Comparison of ENCODE assay signal across 30 cellular contexts in the genomic region with DNA sequence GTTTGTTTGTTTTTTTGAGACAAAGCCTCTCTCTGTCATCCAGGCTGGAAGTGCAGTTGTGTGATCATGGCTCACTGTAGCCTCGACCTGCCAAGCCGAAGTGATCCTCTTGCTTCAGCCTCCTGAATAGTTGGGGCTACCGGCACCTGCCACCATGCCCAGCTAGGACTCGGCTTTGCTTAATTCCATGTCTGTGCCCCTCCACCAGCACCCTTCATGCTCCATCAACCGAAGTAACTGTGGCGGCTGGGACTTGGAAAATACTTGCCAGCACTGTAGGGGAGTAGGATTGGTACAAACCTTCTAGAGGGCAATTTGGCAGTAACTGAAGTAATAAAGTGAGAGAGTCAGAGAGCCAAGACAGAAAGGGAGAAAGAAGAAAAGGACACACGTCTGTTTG. TPM values are rescaled to one million over a fixed set of nuclear protein-coding genes. Genes with fewer than 3 reads are reported as not detected.
"Had no signal": no experiment of that assay in that cellular context is flagged by ENCODE, and none has a peak within 500 bp of the region (broad histone marks: within the 10 kb centered on the region; RNA-seq: fewer than 3 reads in every experiment).

No MANE protein-coding gene starts in this region.

- H3K27me3 Mint-ChIP-seq: activated B cell treated with CpG ODN at 0.5 μM for 24 hours; activated CD4-positive, alpha-beta memory T cell treated with anti-CD3 and anti-CD28 coated beads for 36 hours; activated CD4-positive, alpha-beta T cell treated with anti-CD3 and anti-CD28 coated beads for 36 hours; activated CD8-positive, alpha-beta memory T cell treated with anti-CD3 and anti-CD28 coated beads, Interleukin-2, amount 10 ng/mL, durations not matched to agents 7 days and 5 days; activated naive CD4-positive, alpha-beta T cell treated with anti-CD3 and anti-CD28 coated beads, Interleukin-2, amount 10 ng/mL, durations not matched to agents 7 days and 5 days; effector memory CD8-positive, alpha-beta T cell; natural killer cell treated with Interleukin-12 subunit alpha and Interleukin-12 subunit beta and Interleukin-15 and Interleukin-18, amount 100 ng/mL, for 72 hours; stimulated activated naive CD8-positive, alpha-beta T cell treated with anti-CD3 and anti-CD28 coated beads, Interleukin-15, Interleukin-2, amounts not matched to agents 100 ng/mL and 50 ng/mL, for 24 hours had no signal

- H3K27me3 ChIP-seq: adrenal gland, ascending aorta, brain microvascular endothelial cell, dorsolateral prefrontal cortex, neutrophil, ovary, right atrium auricular region, tibial artery had no signal

- H3K27ac Mint-ChIP-seq: activated B cell treated with CpG ODN at 0.5 μM for 24 hours; mesothelial cell of epicardium; stimulated activated naive CD8-positive, alpha-beta T cell treated with anti-CD3 and anti-CD28 coated beads, Interleukin-15, Interleukin-2, amounts not matched to agents 100 ng/mL and 50 ng/mL, for 24 hours had no signal

- ATAC-seq: activated CD4-positive, alpha-beta T cell treated with anti-CD3 and anti-CD28 coated beads for 36 hours; activated CD8-positive, alpha-beta memory T cell treated with anti-CD3 and anti-CD28 coated beads, Interleukin-2, amount 10 ng/mL, durations not matched to agents 7 days and 5 days; activated T-cell treated with anti-CD3 and anti-CD28 coated beads, Interleukin-2, amount 50 U/mL, for 4 hours; effector memory CD8-positive, alpha-beta T cell; esophagus mucosa; left ventricle myocardium superior; natural killer cell treated with Interleukin-12 subunit alpha and Interleukin-12 subunit beta and Interleukin-15 and Interleukin-18, amount 100 ng/mL, for 72 hours; psoas muscle had no signal

- H3K36me3 ChIP-seq: brain microvascular endothelial cell, neutrophil, ovary had no signal

- H3K9me3 ChIP-seq: adrenal gland, ascending aorta, neutrophil, ovary, psoas muscle, right atrium auricular region, tibial artery had no signal

- DNase-seq: activated B cell treated with CpG ODN at 0.5 μM for 24 hours; activated CD4-positive, alpha-beta memory T cell treated with anti-CD3 and anti-CD28 coated beads for 36 hours; activated CD4-positive, alpha-beta T cell treated with anti-CD3 and anti-CD28 coated beads for 36 hours; activated CD8-positive, alpha-beta memory T cell treated with anti-CD3 and anti-CD28 coated beads, Interleukin-2, amount 10 ng/mL, durations not matched to agents 7 days and 5 days; activated naive CD4-positive, alpha-beta T cell treated with anti-CD3 and anti-CD28 coated beads, Interleukin-2, amount 10 ng/mL, durations not matched to agents 7 days and 5 days; activated T-cell treated with anti-CD3 and anti-CD28 coated beads, Interleukin-2, amount 50 U/mL, for 4 hours; adrenal gland; brain microvascular endothelial cell; central memory CD4-positive, alpha-beta T cell; effector memory CD8-positive, alpha-beta T cell; hippocampal formation; kidney glomerular epithelial cell; left ventricle myocardium superior; mammary epithelial cell; ovary; psoas muscle; stimulated activated CD4-positive, alpha-beta T cell treated with anti-CD3 and anti-CD28 coated beads, Interleukin-12 subunit alpha, Interleukin-12 subunit beta, amount 100 ng/mL, for 4 hours; stimulated activated CD4-positive, alpha-beta T cell treated with anti-CD3 and anti-CD28 coated beads, Interleukin-4, amount 100 ng/mL, for 4 hours; substantia nigra; T1000 had no signal

- H3K4me3 Mint-ChIP-seq: activated B cell treated with CpG ODN at 0.5 μM for 24 hours; activated CD4-positive, alpha-beta memory T cell treated with anti-CD3 and anti-CD28 coated beads for 36 hours; activated CD4-positive, alpha-beta T cell treated with anti-CD3 and anti-CD28 coated beads for 36 hours; activated CD8-positive, alpha-beta memory T cell treated with anti-CD3 and anti-CD28 coated beads, Interleukin-2, amount 10 ng/mL, durations not matched to agents 7 days and 5 days; activated naive CD4-positive, alpha-beta T cell treated with anti-CD3 and anti-CD28 coated beads, Interleukin-2, amount 10 ng/mL, durations not matched to agents 7 days and 5 days; activated T-cell treated with anti-CD3 and anti-CD28 coated beads, Interleukin-2, amount 50 U/mL, for 4 hours; effector memory CD8-positive, alpha-beta T cell; mesothelial cell of epicardium; natural killer cell treated with Interleukin-12 subunit alpha and Interleukin-12 subunit beta and Interleukin-15 and Interleukin-18, amount 100 ng/mL, for 72 hours; stimulated activated naive CD8-positive, alpha-beta T cell treated with anti-CD3 and anti-CD28 coated beads, Interleukin-15, Interleukin-2, amounts not matched to agents 100 ng/mL and 50 ng/mL, for 24 hours had no signal

- H3K36me3 Mint-ChIP-seq: natural killer cell treated with Interleukin-12 subunit alpha and Interleukin-12 subunit beta and Interleukin-15 and Interleukin-18, amount 100 ng/mL, for 72 hours had no signal

- H3K9me3 Mint-ChIP-seq: activated B cell treated with CpG ODN at 0.5 μM for 24 hours; activated CD4-positive, alpha-beta memory T cell treated with anti-CD3 and anti-CD28 coated beads for 36 hours; activated naive CD4-positive, alpha-beta T cell treated with anti-CD3 and anti-CD28 coated beads, Interleukin-2, amount 10 ng/mL, durations not matched to agents 7 days and 5 days; activated T-cell treated with anti-CD3 and anti-CD28 coated beads, Interleukin-2, amount 50 U/mL, for 4 hours; effector memory CD8-positive, alpha-beta T cell; mesothelial cell of epicardium; natural killer cell treated with Interleukin-12 subunit alpha and Interleukin-12 subunit beta and Interleukin-15 and Interleukin-18, amount 100 ng/mL, for 72 hours; stimulated activated naive CD8-positive, alpha-beta T cell treated with anti-CD3 and anti-CD28 coated beads, Interleukin-15, Interleukin-2, amounts not matched to agents 100 ng/mL and 50 ng/mL, for 24 hours had no signal

- H3K4me3 ChIP-seq: adrenal gland, ascending aorta, dorsolateral prefrontal cortex, ovary, psoas muscle, right atrium auricular region, tibial artery had no signal

- H3K27ac ChIP-seq: adrenal gland, ascending aorta, brain microvascular endothelial cell, neutrophil, ovary, psoas muscle, right atrium auricular region, tibial artery had no signal

RNA-seq across cellular contexts. Expression of gene FAXDC2, which starts 19.0 kb away (rescaled TPM):
- total RNA-seq: activated B cell treated with CpG ODN at 0.5 μM for 24 hours; activated CD4-positive, alpha-beta memory T cell treated with anti-CD3 and anti-CD28 coated beads for 36 hours; activated CD8-positive, alpha-beta memory T cell treated with anti-CD3 and anti-CD28 coated beads, Interleukin-2, amount 10 ng/mL, durations not matched to agents 7 days and 5 days; natural killer cell treated with Interleukin-12 subunit alpha and Interleukin-12 subunit beta and Interleukin-15 and Interleukin-18, amount 100 ng/mL, for 72 hours; T-helper 1 cell treated with Interleukin-12 subunit alpha and Interleukin-12 subunit beta and Interleukin-4 antibody, amounts not matched to agents 30 ng/mL and 1 ng/mL, for 36 hours had no signal
